37 cellular contexts compared by ENCODE assay signal in the genomic region with DNA sequence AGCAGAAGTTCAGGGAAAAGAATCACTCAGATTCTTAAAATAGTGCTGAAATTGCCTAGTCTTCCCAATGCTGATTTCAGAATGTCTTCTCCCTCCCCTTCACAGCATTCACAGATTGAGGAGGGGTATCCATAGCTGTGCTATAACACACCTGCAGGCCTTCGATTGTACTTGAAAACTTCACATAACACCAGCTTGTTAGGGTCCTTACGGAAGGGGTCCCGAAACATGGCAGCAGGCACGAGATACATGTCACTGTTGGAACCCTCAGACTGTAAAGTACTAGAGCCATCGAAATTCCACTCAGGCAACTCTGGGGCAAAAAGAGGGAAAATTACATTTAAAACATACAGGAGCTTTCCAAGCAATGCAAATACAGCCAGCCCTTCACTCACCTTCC. TPM values are rescaled to one million over a fixed set of nuclear protein-coding genes. Genes with fewer than 3 reads are reported as not detected.
DNase-seq lines count a peak whose midpoint lies in the region; ATAC-seq and TF ChIP-seq lines count a peak whose summit lies in the region.
"Had no signal": no experiment of that assay in that cellular context is flagged by ENCODE, and none has a peak within 500 bp of the region (broad histone marks: within the 10 kb centered on the region; RNA-seq: fewer than 3 reads in every experiment).

No MANE protein-coding gene starts in this region.

- H3K36me3 Mint-ChIP-seq in effector memory CD8-positive, alpha-beta T cell (ENCODE audit: insufficient read depth), result peaks cover 48% of the 10 kb centered on the region

- ATAC-seq in right lobe of liver, result no peak
- ATAC-seq in effector memory CD8-positive, alpha-beta T cell (replicated peaks), result no peak
- ATAC-seq: activated CD8-positive, alpha-beta T cell treated with anti-CD3 and anti-CD28 coated beads for 36 hours; naive thymus-derived CD8-positive, alpha-beta T cell; stimulated activated naive CD8-positive, alpha-beta T cell treated with anti-CD3 and anti-CD28 coated beads, Interleukin-15, amount 100 ng/mL, for 72 hours had no signal

- H3K9me3 ChIP-seq in breast epithelium (no peaks in the 10 kb centered on the region), right lobe of liver (no peaks in the 10 kb centered on the region), stomach (no peaks in the 10 kb centered on the region)
- H3K9me3 ChIP-seq: ovary, Peyer's patch had no signal

- no peak overlapping the region for H3K27ac Mint-ChIP-seq in effector memory CD8-positive, alpha-beta T cell
- H3K27ac Mint-ChIP-seq: activated CD8-positive, alpha-beta T cell treated with anti-CD3 and anti-CD28 coated beads for 36 hours; activated T-helper 1 cell treated with anti-CD3 and anti-CD28 coated beads, Interleukin-12 subunit alpha, Interleukin-12 subunit beta, Interleukin-2, Interleukin-4 antibody, amounts not matched to agents 30 ng/mL and 10 ng/mL and 1 ng/mL, durations not matched to agents 14 hours and 24 hours and 36 hours; naive thymus-derived CD8-positive, alpha-beta T cell; stimulated activated naive CD8-positive, alpha-beta T cell treated with anti-CD3 and anti-CD28 coated beads, Interleukin-15, amount 100 ng/mL, for 72 hours; T-helper 2 cell treated with Interferon-gamma antibody and Interleukin-4, amounts not matched to agents 5 μg/mL and 100 μg/mL, for 36 hours had no signal

- no peaks in the 10 kb centered on the region for H3K9me3 Mint-ChIP-seq in effector memory CD8-positive, alpha-beta T cell
- H3K9me3 Mint-ChIP-seq: activated CD8-positive, alpha-beta T cell treated with anti-CD3 and anti-CD28 coated beads for 36 hours; activated T-helper 1 cell treated with anti-CD3 and anti-CD28 coated beads, Interleukin-12 subunit alpha, Interleukin-12 subunit beta, Interleukin-2, Interleukin-4 antibody, amounts not matched to agents 30 ng/mL and 10 ng/mL and 1 ng/mL, durations not matched to agents 14 hours and 24 hours and 36 hours; naive thymus-derived CD8-positive, alpha-beta T cell; stimulated activated naive CD8-positive, alpha-beta T cell treated with anti-CD3 and anti-CD28 coated beads, Interleukin-15, amount 100 ng/mL, for 72 hours; T-helper 2 cell treated with Interferon-gamma antibody and Interleukin-4, amounts not matched to agents 5 μg/mL and 100 μg/mL, for 36 hours had no signal

- no peak for TF ChIP-seq EP300 in stomach (IDR thresholded peaks at IDR 0.05)

- H3K27me3 Mint-ChIP-seq in effector memory CD8-positive, alpha-beta T cell, result no peaks in the 10 kb centered on the region

- no peak overlapping the region for H3K4me3 Mint-ChIP-seq in effector memory CD8-positive, alpha-beta T cell
- H3K4me3 Mint-ChIP-seq: activated CD8-positive, alpha-beta T cell treated with anti-CD3 and anti-CD28 coated beads for 36 hours; activated T-helper 1 cell treated with anti-CD3 and anti-CD28 coated beads, Interleukin-12 subunit alpha, Interleukin-12 subunit beta, Interleukin-2, Interleukin-4 antibody, amounts not matched to agents 30 ng/mL and 10 ng/mL and 1 ng/mL, durations not matched to agents 14 hours and 24 hours and 36 hours; naive thymus-derived CD8-positive, alpha-beta T cell; stimulated activated naive CD8-positive, alpha-beta T cell treated with anti-CD3 and anti-CD28 coated beads, Interleukin-15, amount 100 ng/mL, for 72 hours; T-helper 2 cell treated with Interferon-gamma antibody and Interleukin-4, amounts not matched to agents 5 μg/mL and 100 μg/mL, for 36 hours had no signal

- peak; percentile 47 for DNase-seq in CMK (ENCODE audit: low read depth)
- DNase-seq in breast epithelium (ENCODE audit: low spot score in 2 of 2), result no peak
- DNase-seq in right lobe of liver, result no peak
- DNase-seq in stomach, result no peak
- no peak for DNase-seq in kidney glomerular epithelial cell (lab: John Stamatoyannopoulos, UW)
- DNase-seq in caudate nucleus (lab: John Stamatoyannopoulos, UW), result no peak
- DNase-seq in effector memory CD8-positive, alpha-beta T cell, result no peak
- DNase-seq in stimulated activated CD4-positive, alpha-beta T cell treated with anti-CD3 and anti-CD28 coated beads, Interleukin-15, amount 100 ng/mL, for 24 hours, result no peak
- DNase-seq: activated CD8-positive, alpha-beta memory T cell treated with anti-CD3 and anti-CD28 coated beads, Interleukin-2, amount 50 U/mL, for 48 hours; activated CD8-positive, alpha-beta T cell treated with anti-CD3 and anti-CD28 coated beads for 36 hours; activated naive CD4-positive, alpha-beta T cell treated with Interleukin-2 at 50 U/mL for 16 hours; Calu3; DMS79; GDM1; GM23248; Kasumi-1; kidney; midbrain; MV-4-11; naive thymus-derived CD8-positive, alpha-beta T cell; NCI-H1694; NCI-H774; ovary; Peyer's patch; SHP77; stimulated activated CD4-positive, alpha-beta T cell treated with anti-CD3 and anti-CD28 coated beads, Interleukin-2, amount 100 ng/mL, for 24 hours; stimulated activated CD8-positive, alpha-beta memory T cell treated with anti-CD3 and anti-CD28 coated beads, Interleukin-4, amount 100 ng/mL, for 48 hours; stimulated activated naive CD8-positive, alpha-beta T cell treated with anti-CD3 and anti-CD28 coated beads, Interleukin-15, amount 100 ng/mL, for 72 hours; trophoblast cell had no signal

- no peak for TF ChIP-seq CTCF in breast epithelium (IDR thresholded peaks at IDR 0.05)
- no peak for TF ChIP-seq CTCF in right lobe of liver (IDR thresholded peaks at IDR 0.05)
- TF ChIP-seq CTCF in stomach (IDR thresholded peaks at IDR 0.05), result no peak

- peak overlapping the region in 2 of 3 donors; percentile 90 to 96 for H3K4me3 ChIP-seq in breast epithelium
- no peak overlapping the region for H3K4me3 ChIP-seq in right lobe of liver
- H3K4me3 ChIP-seq in stomach, result peak overlapping the region; percentile 70 to 94 (median 78)
- H3K4me3 ChIP-seq: GM23248, ovary, smooth muscle cell had no signal

- no peak for TF ChIP-seq POLR2A in breast epithelium (IDR thresholded peaks at IDR 0.05)
- TF ChIP-seq POLR2A in right lobe of liver (IDR thresholded peaks at IDR 0.05), result peak; percentile 0
- peak in 1 of 4 donors; percentile 26 for TF ChIP-seq POLR2A in stomach (IDR thresholded peaks at IDR 0.05)

- H3K4me1 ChIP-seq in breast epithelium (peaks cover 0 to 2% of the 10 kb centered on the region in 2 donors), right lobe of liver (peaks cover 0 to 26% (median 2%) of the 10 kb centered on the region in 4 donors), stomach (peaks cover 57 to 67% (median 62%) of the 10 kb centered on the region in 4 donors)

- 92% methylated on average over 4 of the region's 5 CpGs for WGBS in right lobe of liver (ENCODE audit: insufficient coverage, low coverage, low lambda C conversion rate, missing lambda C conversion rate)
- 50 to 78% (median 69%) methylated on average over 5 of the region's 5 CpGs for WGBS in stomach, 5 donors

- H3K27ac ChIP-seq in breast epithelium (peak overlapping the region; percentile 40 to 51), right lobe of liver (no peak overlapping the region), stomach (peak overlapping the region; percentile 68 to 99 (median 98)), caudate nucleus (ENCODE audit: low read depth, low read length) (no peak overlapping the region)
- H3K27ac ChIP-seq: GM23248 had no signal

- H3K27me3 ChIP-seq in breast epithelium, result no peaks in the 10 kb centered on the region
- no peaks in the 10 kb centered on the region for H3K27me3 ChIP-seq in right lobe of liver
- no peaks in the 10 kb centered on the region for H3K27me3 ChIP-seq in stomach
- H3K27me3 ChIP-seq: ovary, Peyer's patch had no signal

- H3K36me3 ChIP-seq in breast epithelium (peaks cover 21% of the 10 kb centered on the region), right lobe of liver (peaks cover 13 to 67% (median 52%) of the 10 kb centered on the region in 4 donors), stomach (peaks cover 75 to 95% (median 86%) of the 10 kb centered on the region in 4 donors)
- H3K36me3 ChIP-seq: ovary had no signal

- peaks cover 25 to 29% of the 10 kb centered on the region in 2 donors for H3K4me1 Mint-ChIP-seq in effector memory CD8-positive, alpha-beta T cell (ENCODE audit: low read depth in 2 of 2)

- intact Hi-C loops in breast epithelium (cut with DNase I; ENCODE audit: low total_unique reads) (no loop called here), right lobe of liver (cut with DNase I) (no loop called here), stomach (cut with DNase I; ENCODE audit: low total_unique reads) (no loop called here)

RNA-seq across cellular contexts. Expression of a gene that starts 4.6 kb away (rescaled TPM):
- total RNA-seq in breast epithelium (over 10,000 TPM in 1 of 3 donors, 1,000 to 10,000 TPM in 2; 1,940 to 10,612 (median 2,824) TPM), right lobe of liver (100 to 1,000 TPM; 184 to 493 (median 389) TPM), stomach (1,000 to 10,000 TPM in 4 of 5 donors, 100 to 1,000 TPM in 1; 102 to 1,958 (median 1,662) TPM)
- 1,000 to 10,000 TPM in 2 of 3 donors, 100 to 1,000 TPM in 1; 763 to 1,536 (median 1,525) TPM for polyA plus RNA-seq in stomach

RNA-seq across cellular contexts. Expression of a gene that starts 13.5 kb away (rescaled TPM):
- not detected for total RNA-seq in breast epithelium
- not detected for total RNA-seq in right lobe of liver
- total RNA-seq in stomach, result not detected
- not detected for polyA plus RNA-seq in stomach
- total RNA-seq: A172; activated CD8-positive, alpha-beta T cell treated with anti-CD3 and anti-CD28 coated beads for 36 hours; activated T-helper 1 cell treated with anti-CD3 and anti-CD28 coated beads, Interleukin-12 subunit alpha, Interleukin-12 subunit beta, Interleukin-2, Interleukin-4 antibody, amounts not matched to agents 30 ng/mL and 10 ng/mL and 1 ng/mL, durations not matched to agents 14 hours and 24 hours and 36 hours; Calu3; chondrocyte; epithelial cell of proximal tubule; GM23248; kidney; lower leg skin; naive thymus-derived CD8-positive, alpha-beta T cell; ovary; Peyer's patch; smooth muscle cell had no signal
- polyA plus RNA-seq: adipose tissue; GM23248; naive thymus-derived CD8-positive, alpha-beta T cell; smooth muscle cell had no signal

Comparison
In these comparisons a context has a peak if more than half of its experiments do, and no peak if none do; other contexts are left out.
1. H3K27ac ChIP-seq: peak in breast epithelium (2 of 2) and stomach (5 of 5); none in right lobe of liver (0 of 3) and caudate nucleus (single experiment).
2. H3K4me3 ChIP-seq: peak in breast epithelium (2 of 3) and stomach (4 of 4); none in right lobe of liver (0 of 3).